Comparison of ENCODE assay signal across 30 cellular contexts in the genomic region with DNA sequence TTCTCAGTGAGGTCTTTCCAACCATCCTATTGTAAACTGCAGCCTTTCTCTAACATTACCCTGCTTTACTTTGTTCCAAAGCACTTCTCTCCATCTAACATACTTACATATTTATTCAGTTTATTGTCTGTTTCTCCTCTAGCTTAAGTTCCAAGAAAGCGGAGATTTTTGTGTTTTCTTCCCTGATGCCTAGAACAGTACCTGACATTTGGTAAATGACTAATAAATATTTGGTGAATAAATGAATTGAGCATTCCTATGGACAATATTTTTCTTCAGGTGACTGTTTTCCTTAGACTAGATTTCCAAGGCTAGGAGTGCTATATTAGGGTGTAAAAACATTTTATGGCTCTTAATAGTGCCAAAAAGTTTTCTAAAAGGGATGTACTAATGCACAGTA. TPM values are rescaled to one million over a fixed set of nuclear protein-coding genes. Genes with fewer than 3 reads are reported as not detected.
DNase-seq lines count a peak whose midpoint lies in the region; ATAC-seq, FAIRE-seq and TF ChIP-seq lines count a peak whose summit lies in the region.
"Had no signal": no experiment of that assay in that cellular context is flagged by ENCODE, and none has a peak within 500 bp of the region (broad histone marks: within the 10 kb centered on the region; RNA-seq: fewer than 3 reads in every experiment).

No MANE protein-coding gene starts in this region.

- CTCF ChIA-PET in A549 (lab: Yijun Ruan, JAX) = interaction anchor here (1.0 to 3.0 kb wide), 3 partner anchors 16 to 47 kb away, joined by 3 to 14 read pairs (median 10); no protein-coding TSS in a partner anchor

- no peaks in the 10 kb centered on the region for H3K27me3 ChIP-seq in ACC112 (ENCODE audit: insufficient read depth, low read length)
- H3K27me3 ChIP-seq: dorsolateral prefrontal cortex, ovary had no signal

- 98% methylated on average over 1 of the region's 1 CpG for WGBS in A549 (ENCODE audit: missing lambda C conversion rate)
- 94 to 100% methylated on average over 1 of the region's 1 CpG for WGBS in lower leg skin, 2 donors

- H3K4me2 ChIP-seq in A549 = peak overlapping the region; percentile 71; the same call in 1 of the 3 replicates

- POLR2A ChIA-PET in A549 (lab: Yijun Ruan, JAX) = no interaction called here

- TF ChIP-seq POLR2A in A549 (IDR thresholded peaks at IDR 0.05; ENCODE audit: low read length) (no peak), NB4 (IDR thresholded peaks at IDR 0.05; ENCODE audit: extremely low read depth, insufficient read length) (no peak), lower leg skin (IDR thresholded peaks at IDR 0.05) (no peak)

- H3K27ac ChIP-seq in A549 = no peak overlapping the region
- no peak overlapping the region for H3K27ac ChIP-seq in ACC112 (ENCODE audit: low read depth, low read length)
- H3K27ac ChIP-seq: dorsolateral prefrontal cortex, ovary, thoracic aorta had no signal

- no peaks in the 10 kb centered on the region for H3K9me3 ChIP-seq in A549
- H3K9me3 ChIP-seq: ovary, thoracic aorta had no signal

- H3K27me3 Mint-ChIP-seq in activated naive CD8-positive, alpha-beta T cell treated with anti-CD3 and anti-CD28 coated beads, Interleukin-2, amount 50 U/mL, for 24 hours = no peaks in the 10 kb centered on the region
- H3K27me3 Mint-ChIP-seq: activated naive CD4-positive, alpha-beta T cell treated with anti-CD3 and anti-CD28 coated beads, Interleukin-2, amount 50 U/mL, for 24 hours; central memory CD8-positive, alpha-beta T cell; stimulated activated naive B cell treated with anti-CD40 and anti-IgM and Interleukin-4, amounts not matched to agents 10 μg/mL and 1 μg/mL and 100 μg/mL, for 72 hours had no signal

- TF ChIP-seq EP300 in A549 (IDR thresholded peaks at IDR 0.05) = no peak

- ATAC-seq in A549 = no peak
- no peak for ATAC-seq in activated naive CD8-positive, alpha-beta T cell treated with anti-CD3 and anti-CD28 coated beads, Interleukin-2, amount 50 U/mL, for 24 hours
- ATAC-seq in HG03108 (IDR thresholded peaks at IDR 0.05; ENCODE audit: unreplicated experiment) = no peak
- ATAC-seq: left ventricle myocardium superior; natural killer cell; Right ventricle myocardium inferior; stimulated activated naive B cell treated with anti-CD40 and anti-IgM and Interleukin-4, amounts not matched to agents 10 μg/mL and 1 μg/mL and 100 μg/mL, for 72 hours had no signal

- TF ChIP-seq CTCF in A549 (IDR thresholded peaks at IDR 0.05) (no peak), NB4 (IDR thresholded peaks at IDR 0.05; ENCODE audit: low read depth, low read length) (no peak), lower leg skin (IDR thresholded peaks at IDR 0.05) (no peak)

- peaks cover 6% of the 10 kb centered on the region for H3K9me3 Mint-ChIP-seq in activated naive CD8-positive, alpha-beta T cell treated with anti-CD3 and anti-CD28 coated beads, Interleukin-2, amount 50 U/mL, for 24 hours

- TF ChIP-seq RAD21 in A549 (conservative IDR thresholded peaks at IDR 0.05 in 1 of 2, IDR thresholded peaks at IDR 0.05 in 1 of 2) = no peak

- no peaks in the 10 kb centered on the region for H3K36me3 ChIP-seq in ACC112 (ENCODE audit: insufficient read depth, low read length)
- H3K36me3 ChIP-seq: ovary, thoracic aorta had no signal

- H3K4me1 Mint-ChIP-seq in activated naive CD8-positive, alpha-beta T cell treated with anti-CD3 and anti-CD28 coated beads, Interleukin-2, amount 50 U/mL, for 24 hours = peaks cover 25% of the 10 kb centered on the region

- peak overlapping the region; percentile 46 for H2AFZ ChIP-seq in ACC112 (ENCODE audit: low read length, unreplicated experiment)

- H3K79me2 ChIP-seq in ACC112 (ENCODE audit: control insufficient read depth, insufficient read depth, low read length, unreplicated experiment) = peaks cover 73% of the 10 kb centered on the region

- peak overlapping the region; percentile 97 for H3K4me3 Mint-ChIP-seq in activated naive CD8-positive, alpha-beta T cell treated with anti-CD3 and anti-CD28 coated beads, Interleukin-2, amount 50 U/mL, for 24 hours
- H3K4me3 Mint-ChIP-seq: activated naive CD4-positive, alpha-beta T cell treated with anti-CD3 and anti-CD28 coated beads, Interleukin-2, amount 50 U/mL, for 24 hours; stimulated activated naive B cell treated with anti-CD40 and anti-IgM and Interleukin-4, amounts not matched to agents 10 μg/mL and 1 μg/mL and 100 μg/mL, for 72 hours had no signal

- intact Hi-C loops in lower leg skin (cut with DNase I; ENCODE audit: low total_unique reads) = no loop called here

- DNase-seq in A549 (ENCODE audit: low read depth in 1 of 2, low spot score in 1 of 2) (no peak), NB4 (ENCODE audit: low read depth) (no peak), DMS 273 (lab: John Stamatoyannopoulos, UW; ENCODE audit: unreplicated experiment) (no peak), lower leg skin (ENCODE audit: low spot score in 2 of 2) (no peak)
- no peak for DNase-seq in activated naive CD8-positive, alpha-beta T cell treated with anti-CD3 and anti-CD28 coated beads, Interleukin-2, amount 50 U/mL, for 24 hours
- DNase-seq: activated T-cell treated with anti-CD3 and anti-CD28 coated beads, Interleukin-2, amount 50 U/mL, for 1 hour; DMS53; dorsolateral prefrontal cortex; H7; islet precursor cell; Kasumi-1; left ventricle myocardium superior; midbrain; natural killer cell; NCI-H1105; NCI-H2081; NCI-H226; ovary; stimulated activated CD4-positive, alpha-beta T cell treated with anti-CD3 and anti-CD28 coated beads, Interleukin-4, amount 100 ng/mL, for 1 hour; stimulated activated naive B cell treated with anti-CD40 and anti-IgM and Interleukin-4, amounts not matched to agents 10 μg/mL and 1 μg/mL and 100 μg/mL, for 72 hours had no signal

- H3K4me3 ChIP-seq in A549 = no peak overlapping the region
- H3K4me3 ChIP-seq in ACC112 (ENCODE audit: low read depth, low read length) = peak overlapping the region; percentile 38
- peak overlapping the region; percentile 35 for H3K4me3 ChIP-seq in NB4 (ENCODE audit: low read depth, low read length)
- H3K4me3 ChIP-seq in lower leg skin (ENCODE audit: low read depth, poor library complexity, severe bottlenecking) = no peak overlapping the region
- H3K4me3 ChIP-seq: dorsolateral prefrontal cortex, ovary, thoracic aorta had no signal

- peaks cover 24% of the 10 kb centered on the region for H3K36me3 Mint-ChIP-seq in activated naive CD8-positive, alpha-beta T cell treated with anti-CD3 and anti-CD28 coated beads, Interleukin-2, amount 50 U/mL, for 24 hours (ENCODE audit: low read depth)

- H3K4me1 ChIP-seq in A549 = peaks cover 15% of the 10 kb centered on the region; the same call in 2 of the 3 replicates
- H3K4me1 ChIP-seq in ACC112 (ENCODE audit: control insufficient read depth, insufficient read depth, low read length, unreplicated experiment) = peaks cover 41% of the 10 kb centered on the region

- no peak for FAIRE-seq in A549 (lab: Jason Lieb, UNC)
- FAIRE-seq: astrocyte, endothelial cell of umbilical vein, HTR-8/SVneo had no signal

- H3K27ac Mint-ChIP-seq in activated naive CD8-positive, alpha-beta T cell treated with anti-CD3 and anti-CD28 coated beads, Interleukin-2, amount 50 U/mL, for 24 hours = no peak overlapping the region
- H3K27ac Mint-ChIP-seq: activated naive CD4-positive, alpha-beta T cell treated with anti-CD3 and anti-CD28 coated beads, Interleukin-2, amount 50 U/mL, for 24 hours; natural killer cell; stimulated activated naive B cell treated with anti-CD40 and anti-IgM and Interleukin-4, amounts not matched to agents 10 μg/mL and 1 μg/mL and 100 μg/mL, for 72 hours had no signal

TF ChIP-seq in A549, 52 proteins besides CTCF, POLR2A, EP300 and RAD21 (continues in another document):
- no peak for TF ChIP-seq HEYL (CRISPR knock-in tag; IDR thresholded peaks at IDR 0.05)
- no peak for TF ChIP-seq EHMT2 (IDR thresholded peaks at IDR 0.05; ENCODE audit: low read depth)
- TF ChIP-seq CBX8 (IDR thresholded peaks at IDR 0.05) = no peak
- TF ChIP-seq JUN (IDR thresholded peaks at IDR 0.05) = no peak
- no peak for TF ChIP-seq FOSL2 (IDR thresholded peaks at IDR 0.05)
- TF ChIP-seq FOSL2 (CRISPR knock-in tag; IDR thresholded peaks at IDR 0.05) = no peak
- no peak for TF ChIP-seq CHD4 (IDR thresholded peaks at IDR 0.05; ENCODE audit: borderline replicate concordance)
- no peak for TF ChIP-seq CHD2 (IDR thresholded peaks at IDR 0.05; ENCODE audit: low read length, partially characterized antibody)
- TF ChIP-seq FOSB (CRISPR knock-in tag; IDR thresholded peaks at IDR 0.05) = no peak
- no peak for TF ChIP-seq NPAS2 (CRISPR knock-in tag; IDR thresholded peaks at IDR 0.05; ENCODE audit: borderline replicate concordance)
- TF ChIP-seq RNF2 (IDR thresholded peaks at IDR 0.05; ENCODE audit: borderline replicate concordance, low read depth) = no peak

RNA-seq across cellular contexts. Expression of a gene that starts 2.4 kb away (rescaled TPM):
- polyA plus RNA-seq in A549 (2011; rRNA removed) = 99.2 and 103 TPM in 2 replicates
- 41.0 and 49.1 TPM in 2 replicates for polyA plus RNA-seq in A549 (2012; cell fraction: cytosol; rRNA removed)
- polyA plus RNA-seq in A549 (2012; cell fraction: nucleus; rRNA removed) = 33.7 and 52.9 TPM in 2 replicates
- 94.9 to 116 TPM (median 107 TPM) in 3 replicates for polyA plus RNA-seq in A549 (2017; fragmentation: RNase III; extraction: RNeasy Plus Mini Kit Qiagen cat#74134 plus additional on column Dnase treatment)
- polyA minus RNA-seq in A549 (2011; rRNA and poly(A)+ RNA removed) = 154 and 173 TPM in 2 replicates
- total RNA-seq in lower leg skin = 10 to 100 TPM; 11.6 to 16.8 (median 15.9) TPM

RNA-seq across cellular contexts. Expression of a gene that starts 34.5 kb away (rescaled TPM):
- 6.0 and 7.8 TPM in 2 replicates for polyA plus RNA-seq in A549 (2011; rRNA removed)
- 8.5 and 10.4 TPM in 2 replicates for polyA plus RNA-seq in A549 (2012; cell fraction: cytosol; rRNA removed)
- 24.1 and 26.2 TPM in 2 replicates for polyA plus RNA-seq in A549 (2012; cell fraction: nucleus; rRNA removed)
- polyA plus RNA-seq in A549 (2017; fragmentation: RNase III; extraction: RNeasy Plus Mini Kit Qiagen cat#74134 plus additional on column Dnase treatment) = 6.2 to 8.5 TPM (median 6.7 TPM) in 3 replicates
- polyA minus RNA-seq in A549 (2011; rRNA and poly(A)+ RNA removed) = 7.9 and 8.7 TPM in 2 replicates
- 1 to 10 TPM in 1 of 4 donors, under 1 TPM in 3; 0.25 to 1.4 (median 0.42) TPM for total RNA-seq in lower leg skin
- total RNA-seq: thoracic aorta had no signal

RNA-seq across cellular contexts. Expression of a gene that starts 50.2 kb away (rescaled TPM):
- polyA plus RNA-seq in A549 (2011; rRNA removed) (0.05 TPM in 1 of 2 replicates, not detected in the other), A549 (2017; fragmentation: RNase III; extraction: RNeasy Plus Mini Kit Qiagen cat#74134 plus additional on column Dnase treatment) (0.04 to 0.21 TPM in 2 of 3 replicates, not detected in the other)
- 0.01 and 0.04 TPM in 2 replicates for polyA plus RNA-seq in A549 (2012; cell fraction: cytosol; rRNA removed)
- polyA plus RNA-seq in A549 (2012; cell fraction: nucleus; rRNA removed) = 0.06 and 0.24 TPM in 2 replicates
- not detected in 2 replicates for polyA minus RNA-seq in A549 (2011; rRNA and poly(A)+ RNA removed)
- under 1 TPM in 2 of 4 donors, not detected in 2; 0.10 to 0.20 TPM for total RNA-seq in lower leg skin
- total RNA-seq: astrocyte, endothelial cell of umbilical vein, glomerular endothelial cell, H7, left ventricle myocardium superior, natural killer cell, Right ventricle myocardium inferior, thoracic aorta had no signal

Comparison
In these comparisons a context has a peak if more than half of its experiments do, and no peak if none do; other contexts are left out.
1. H3K4me3 ChIP-seq: peak in ACC112 (single experiment) and NB4 (single experiment); none in A549 (single experiment) and lower leg skin (single experiment).